17 cellular contexts compared by ENCODE assay signal in the genomic region with DNA sequence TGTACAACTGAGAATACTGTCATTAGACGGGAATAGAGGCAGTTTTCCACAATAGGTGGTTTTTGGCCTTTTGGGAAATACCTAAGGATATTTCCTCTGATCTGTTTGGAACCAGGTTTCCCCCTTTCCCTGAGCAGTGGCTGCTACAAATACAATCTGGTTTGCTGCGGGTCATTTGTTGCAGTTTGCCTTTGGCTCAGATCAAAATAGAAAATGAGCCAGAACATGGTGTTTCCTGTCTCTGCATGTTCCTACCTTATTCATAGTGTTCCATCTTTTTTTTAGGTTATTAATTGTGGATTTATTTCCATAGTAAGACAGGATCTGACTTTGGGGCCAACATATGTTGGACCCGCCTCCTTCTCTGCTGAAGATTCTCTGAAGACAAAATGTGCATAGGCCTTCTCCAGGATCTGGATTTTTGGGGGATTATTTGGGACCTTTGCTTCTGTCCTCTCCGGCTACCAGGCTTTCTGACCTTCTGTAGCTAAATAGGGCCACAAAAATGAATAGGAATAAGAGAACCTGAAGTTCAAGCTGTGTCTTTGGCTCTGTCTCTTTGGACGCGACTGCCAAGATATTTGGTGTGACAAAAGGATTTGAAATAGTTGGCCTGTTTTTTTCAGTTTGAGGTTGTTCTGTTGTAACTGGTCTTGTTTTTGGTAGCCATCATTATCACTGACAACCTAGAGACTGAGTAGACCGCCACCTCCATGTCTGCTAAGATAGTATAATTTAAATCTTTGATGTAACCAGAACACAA.
DNase-seq lines count a peak whose midpoint lies in the region; ATAC-seq and TF ChIP-seq lines count a peak whose summit lies in the region.
"Had no signal": no experiment of that assay in that cellular context is flagged by ENCODE, and none has a peak within 500 bp of the region (broad histone marks: within the 10 kb centered on the region; RNA-seq: fewer than 3 reads in every experiment).

No MANE protein-coding gene starts in this region.

- H3K4me3 ChIP-seq in cardiac muscle cell (no peak overlapping the region), right cardiac atrium (ENCODE audit: low read length) (no peak overlapping the region), stomach (no peak overlapping the region)

- H3K4me1 Mint-ChIP-seq in activated CD8-positive, alpha-beta T cell treated with anti-CD3 and anti-CD28 coated beads for 36 hours (ENCODE audit: low read depth), result peaks cover 78% of the 10 kb centered on the region

- POLR2A ChIA-PET in activated CD8-positive, alpha-beta T cell treated with anti-CD3 and anti-CD28 coated beads for 36 hours (lab: Charles Lee), result interaction anchor here (0.7 kb wide), 1 partner anchor 294 kb away, joined by 3 read pairs; a partner anchor contains a TSS

- H3K4me1 ChIP-seq in cardiac muscle cell (ENCODE audit: low read depth) (peaks cover 79% of the 10 kb centered on the region), right cardiac atrium (ENCODE audit: control insufficient read depth, insufficient read depth, low read length) (peaks cover 29% of the 10 kb centered on the region), stomach (peaks cover 33 to 65% (median 39%) of the 10 kb centered on the region in 4 donors)

- no peak for ATAC-seq in Right ventricle myocardium superior (ENCODE audit: poor library complexity)
- ATAC-seq in activated CD8-positive, alpha-beta T cell treated with anti-CD3 and anti-CD28 coated beads for 36 hours, result no peak
- no peak for ATAC-seq in right cardiac atrium
- no peak for ATAC-seq in HG02678 (IDR thresholded peaks at IDR 0.05; ENCODE audit: unreplicated experiment)
- ATAC-seq: activated naive CD4-positive, alpha-beta T cell treated with anti-CD3 and anti-CD28 coated beads, Interleukin-2, amount 50 U/mL, for 72 hours; left lobe of liver had no signal

- H3K36me3 ChIP-seq in cardiac muscle cell (no peaks in the 10 kb centered on the region), stomach (no peaks in the 10 kb centered on the region)

- H3K4me3 Mint-ChIP-seq in activated CD8-positive, alpha-beta T cell treated with anti-CD3 and anti-CD28 coated beads for 36 hours, result no peak overlapping the region
- H3K4me3 Mint-ChIP-seq: nephron had no signal

- H3K27me3 ChIP-seq in cardiac muscle cell, result no peaks in the 10 kb centered on the region
- H3K27me3 ChIP-seq in right cardiac atrium (ENCODE audit: control insufficient read depth, insufficient read depth), result no peaks in the 10 kb centered on the region
- H3K27me3 ChIP-seq in stomach, result no peaks in the 10 kb centered on the region

- H3K36me3 Mint-ChIP-seq in activated CD8-positive, alpha-beta T cell treated with anti-CD3 and anti-CD28 coated beads for 36 hours (ENCODE audit: low read depth), result peaks cover 71% of the 10 kb centered on the region

- no peak for TF ChIP-seq CTCF in cardiac muscle cell (IDR thresholded peaks at IDR 0.05; ENCODE audit: low read depth, low read length)
- no peak for TF ChIP-seq CTCF in activated CD8-positive, alpha-beta T cell treated with anti-CD3 and anti-CD28 coated beads for 36 hours (IDR thresholded peaks at IDR 0.05)
- no peak for TF ChIP-seq CTCF in stomach (IDR thresholded peaks at IDR 0.05)

- intact Hi-C loops in Right ventricle myocardium superior (cut with DNase I) (loop anchor here (10.0 kb wide), 1 partner anchor 257 kb away; no protein-coding TSS in a partner anchor), right cardiac atrium (cut with DNase I) (loop anchor here (5.0 to 10.0 kb wide), 4 partner anchors 257 to 657 kb away; no protein-coding TSS in a partner anchor), stomach (cut with DNase I; ENCODE audit: low total_unique reads) (loop anchor here (10.0 kb wide), 1 partner anchor 267 kb away; no protein-coding TSS in a partner anchor)
- intact Hi-C loops in activated CD8-positive, alpha-beta T cell treated with anti-CD3 and anti-CD28 coated beads for 36 hours (cut with micrococcal nuclease), result loop anchor here (10.0 kb wide), 1 partner anchor 657 kb away; no protein-coding TSS in a partner anchor

- H3K27me3 Mint-ChIP-seq in activated CD8-positive, alpha-beta T cell treated with anti-CD3 and anti-CD28 coated beads for 36 hours, result no peaks in the 10 kb centered on the region

- peaks cover 6% of the 10 kb centered on the region for H3K9me3 Mint-ChIP-seq in activated CD8-positive, alpha-beta T cell treated with anti-CD3 and anti-CD28 coated beads for 36 hours

- WGBS in right cardiac atrium, result 79% methylated on average over 7 of the region's 7 CpGs
- 84 to 95% (median 92%) methylated on average over 7 of the region's 7 CpGs for WGBS in stomach, 5 donors

- H3K27ac ChIP-seq in cardiac muscle cell (peak overlapping the region; percentile 24), right cardiac atrium (ENCODE audit: low read length) (peak overlapping the region; percentile 82), stomach (peak overlapping the region in 3 of 5 donors; percentile 48 to 72 (median 65))
- H3K27ac ChIP-seq: VCaP had no signal

- H3K9me3 ChIP-seq in cardiac muscle cell (ENCODE audit: low read depth) (no peaks in the 10 kb centered on the region), right cardiac atrium (ENCODE audit: control insufficient read depth, low read length) (no peaks in the 10 kb centered on the region), stomach (no peaks in the 10 kb centered on the region)

- no peak for DNase-seq in cardiac muscle cell (ENCODE audit: low read depth in 1 of 2, low spot score in 1 of 2)
- no peak for DNase-seq in Right ventricle myocardium superior
- no peak for DNase-seq in activated CD8-positive, alpha-beta T cell treated with anti-CD3 and anti-CD28 coated beads for 36 hours
- no peak for DNase-seq in right cardiac atrium
- DNase-seq in stomach, result no peak
- no peak for DNase-seq in DMS 273 treated with DMSO at 0.1 percent for 48 hours (lab: John Stamatoyannopoulos, UW)
- DNase-seq in putamen (ENCODE audit: low spot score), result no peak
- DNase-seq: GOT3; Karpas-422; NCI-H1105; NCI-H748 treated with DMSO at 0.1 percent for 48 hours; stimulated activated CD4-positive, alpha-beta T cell treated with anti-CD3 and anti-CD28 coated beads, Interleukin-15, amount 100 ng/mL, for 24 hours had no signal

- TF ChIP-seq POLR2A in stomach (IDR thresholded peaks at IDR 0.05), result no peak

- no peak for TF ChIP-seq EP300 in stomach (IDR thresholded peaks at IDR 0.05)

- H3K27ac Mint-ChIP-seq in activated CD8-positive, alpha-beta T cell treated with anti-CD3 and anti-CD28 coated beads for 36 hours, result peak overlapping the region; percentile 92

- CTCF ChIA-PET in activated CD8-positive, alpha-beta T cell treated with anti-CD3 and anti-CD28 coated beads for 36 hours (lab: Charles Lee), result no interaction called here

Comparison
In these comparisons a context has a peak if more than half of its experiments do, and no peak if none do; other contexts are left out.
1. H3K27ac ChIP-seq: peak in every context shown above with its lines; median percentile 82 in right cardiac atrium; 65 in stomach; 24 in cardiac muscle cell.